In genomic region chr15:51878446-51879386, GRCh38 we compare ENCODE assay signal across 11 cellular contexts. TPM values are rescaled to one million over a fixed set of nuclear protein-coding genes. Genes with fewer than 3 reads are reported as not detected.
DNase-seq lines count a peak whose midpoint lies in the region; ATAC-seq and TF ChIP-seq lines count a peak whose summit lies in the region.
"Had no signal": no experiment of that assay in that cellular context is flagged by ENCODE, and none has a peak within 500 bp of the region (broad histone marks: within the 10 kb centered on the region; RNA-seq: fewer than 3 reads in every experiment).

No MANE protein-coding gene starts in this region.

- H3K27ac Mint-ChIP-seq in natural killer cell = peak overlapping the region; percentile 73 to 78
- no peak overlapping the region for H3K27ac Mint-ChIP-seq in stimulated activated naive B cell treated with anti-CD40 and anti-IgM and Interleukin-4, amounts not matched to agents 10 μg/mL and 1 μg/mL and 100 μg/mL, for 72 hours
- no peak overlapping the region for H3K27ac Mint-ChIP-seq in T-helper 2 cell treated with Interferon-gamma antibody and Interleukin-4, amounts not matched to agents 5 μg/mL and 100 μg/mL, for 36 hours
- H3K27ac Mint-ChIP-seq: GM23338 had no signal

- no peaks in the 10 kb centered on the region for H3K27me3 Mint-ChIP-seq in natural killer cell (ENCODE audit: low read depth in 2 of 2)
- no peaks in the 10 kb centered on the region for H3K27me3 Mint-ChIP-seq in stimulated activated naive B cell treated with anti-CD40 and anti-IgM and Interleukin-4, amounts not matched to agents 10 μg/mL and 1 μg/mL and 100 μg/mL, for 72 hours
- H3K27me3 Mint-ChIP-seq in T-helper 2 cell treated with Interferon-gamma antibody and Interleukin-4, amounts not matched to agents 5 μg/mL and 100 μg/mL, for 36 hours (ENCODE audit: low read depth) = no peaks in the 10 kb centered on the region

- no peak overlapping the region for H3K4me3 Mint-ChIP-seq in natural killer cell
- no peak overlapping the region for H3K4me3 Mint-ChIP-seq in stimulated activated naive B cell treated with anti-CD40 and anti-IgM and Interleukin-4, amounts not matched to agents 10 μg/mL and 1 μg/mL and 100 μg/mL, for 72 hours
- no peak overlapping the region for H3K4me3 Mint-ChIP-seq in T-helper 2 cell treated with Interferon-gamma antibody and Interleukin-4, amounts not matched to agents 5 μg/mL and 100 μg/mL, for 36 hours
- H3K4me3 Mint-ChIP-seq: GM23338 had no signal

- H3K9me3 ChIP-seq in RWPE2 (ENCODE audit: severe bottlenecking) = no peaks in the 10 kb centered on the region
- H3K9me3 ChIP-seq: MG63 had no signal

- DNase-seq in AG10803 (ENCODE audit: low read depth) (peak; percentile 61), RWPE2 (ENCODE audit: low spot score) (no peak), fibroblast of gingiva (ENCODE audit: low read depth) (peak; percentile 63), natural killer cell (no peak), SIG-M5 (lab: John Stamatoyannopoulos, UW) (no peak), NOMO-1 treated with DMSO at 0.1 percent for 48 hours (lab: John Stamatoyannopoulos, UW; ENCODE audit: unreplicated experiment) (no peak)
- DNase-seq in stimulated activated naive B cell treated with anti-CD40 and anti-IgM and Interleukin-4, amounts not matched to agents 10 μg/mL and 1 μg/mL and 100 μg/mL, for 72 hours = no peak
- DNase-seq in T-helper 2 cell treated with Interferon-gamma antibody and Interleukin-4, amounts not matched to agents 5 μg/mL and 100 μg/mL, for 36 hours (ENCODE audit: low spot score) = no peak
- DNase-seq: activated CD4-positive, CD25-positive, alpha-beta regulatory T cell treated with anti-CD3 and anti-CD28 coated beads, Interleukin-2, amount 50 U/mL, for 72 hours; MG63 had no signal

- no peaks in the 10 kb centered on the region for H3K9me3 Mint-ChIP-seq in natural killer cell
- H3K9me3 Mint-ChIP-seq in stimulated activated naive B cell treated with anti-CD40 and anti-IgM and Interleukin-4, amounts not matched to agents 10 μg/mL and 1 μg/mL and 100 μg/mL, for 72 hours = no peaks in the 10 kb centered on the region
- H3K9me3 Mint-ChIP-seq in T-helper 2 cell treated with Interferon-gamma antibody and Interleukin-4, amounts not matched to agents 5 μg/mL and 100 μg/mL, for 36 hours = no peaks in the 10 kb centered on the region
- H3K9me3 Mint-ChIP-seq: GM23338 had no signal

- no peak for TF ChIP-seq CTCF in AG10803 (conservative IDR thresholded peaks at IDR 0.05; ENCODE audit: low read length)
- no peak for TF ChIP-seq CTCF in RWPE2 (IDR thresholded peaks at IDR 0.05; ENCODE audit: poor library complexity, severe bottlenecking)
- TF ChIP-seq CTCF in natural killer cell (IDR thresholded peaks at IDR 0.05) = no peak

- no peaks in the 10 kb centered on the region for H3K36me3 Mint-ChIP-seq in natural killer cell
- peaks cover 22 to 40% of the 10 kb centered on the region in 2 donors for H3K36me3 Mint-ChIP-seq in stimulated activated naive B cell treated with anti-CD40 and anti-IgM and Interleukin-4, amounts not matched to agents 10 μg/mL and 1 μg/mL and 100 μg/mL, for 72 hours
- H3K36me3 Mint-ChIP-seq in T-helper 2 cell treated with Interferon-gamma antibody and Interleukin-4, amounts not matched to agents 5 μg/mL and 100 μg/mL, for 36 hours (ENCODE audit: low read depth) = peaks cover 22% of the 10 kb centered on the region

- H3K4me3 ChIP-seq in AG10803 (ENCODE audit: low read length) (no peak overlapping the region), RWPE2 (ENCODE audit: severe bottlenecking) (no peak overlapping the region)
- H3K4me3 ChIP-seq: GM23338, MG63 had no signal

- H3K36me3 ChIP-seq in RWPE2 (ENCODE audit: low read depth) = peaks cover 76% of the 10 kb centered on the region
- H3K36me3 ChIP-seq: MG63 had no signal

- peaks cover 69% of the 10 kb centered on the region for H3K4me1 ChIP-seq in RWPE2 (ENCODE audit: insufficient read depth, poor library complexity, severe bottlenecking)

- H3K27ac ChIP-seq in RWPE2 (ENCODE audit: poor library complexity, severe bottlenecking) = peak overlapping the region; percentile 100

- H3K27me3 ChIP-seq in RWPE2 (ENCODE audit: insufficient read depth, poor library complexity, severe bottlenecking) = no peaks in the 10 kb centered on the region
- H3K27me3 ChIP-seq: MG63 had no signal

- ATAC-seq in RWPE2 (ENCODE audit: low read depth) = no peak
- ATAC-seq in natural killer cell = no peak
- ATAC-seq in stimulated activated naive B cell treated with anti-CD40 and anti-IgM and Interleukin-4, amounts not matched to agents 10 μg/mL and 1 μg/mL and 100 μg/mL, for 72 hours (replicated peaks) = no peak
- ATAC-seq: GM23338 had no signal

- peaks cover 21 to 42% of the 10 kb centered on the region in 2 donors for H3K4me1 Mint-ChIP-seq in natural killer cell
- H3K4me1 Mint-ChIP-seq in stimulated activated naive B cell treated with anti-CD40 and anti-IgM and Interleukin-4, amounts not matched to agents 10 μg/mL and 1 μg/mL and 100 μg/mL, for 72 hours = peaks cover 0 to 5% of the 10 kb centered on the region in 2 donors
- peaks cover 10% of the 10 kb centered on the region for H3K4me1 Mint-ChIP-seq in T-helper 2 cell treated with Interferon-gamma antibody and Interleukin-4, amounts not matched to agents 5 μg/mL and 100 μg/mL, for 36 hours (ENCODE audit: low read depth)

- intact Hi-C loops in natural killer cell (cut with micrococcal nuclease) = no loop called here

RNA-seq across cellular contexts. Expression of gene TMOD3, which starts 49.3 kb away (rescaled TPM):
- 10 to 100 TPM; 56.5 to 72.3 (median 69.4) TPM for total RNA-seq in natural killer cell

Comparison
In these comparisons a context has a peak if more than half of its experiments do, and no peak if none do; other contexts are left out.
1. DNase-seq: peak in AG10803 (single experiment) and fibroblast of gingiva (single experiment); none in RWPE2 (single experiment), natural killer cell (single experiment), SIG-M5 (single experiment), stimulated activated naive B cell treated with anti-CD40 and anti-IgM and Interleukin-4, amounts not matched to agents 10 μg/mL and 1 μg/mL and 100 μg/mL, for 72 hours (single experiment), T-helper 2 cell treated with Interferon-gamma antibody and Interleukin-4, amounts not matched to agents 5 μg/mL and 100 μg/mL, for 36 hours (single experiment) and NOMO-1 treated with DMSO at 0.1 percent for 48 hours (single experiment).
2. H3K27ac Mint-ChIP-seq: peak in natural killer cell (2 of 2); none in stimulated activated naive B cell treated with anti-CD40 and anti-IgM and Interleukin-4, amounts not matched to agents 10 μg/mL and 1 μg/mL and 100 μg/mL, for 72 hours (single experiment) and T-helper 2 cell treated with Interferon-gamma antibody and Interleukin-4, amounts not matched to agents 5 μg/mL and 100 μg/mL, for 36 hours (single experiment).